Comparison of ENCODE assay signal across 11 cellular contexts in genomic region chr15:85932391-85932790, GRCh38.
"Had no signal": no experiment of that assay in that cellular context is flagged by ENCODE, and none has a peak within 500 bp of the region (broad histone marks: within the 10 kb centered on the region; RNA-seq: fewer than 3 reads in every experiment).

No MANE protein-coding gene starts in this region.

- H3K4me2 ChIP-seq: GM23338 had no signal

- H3K9ac ChIP-seq: GM23248 had no signal

- FAIRE-seq: H1, H54 had no signal

- H3K36me3 ChIP-seq: HAP-1 had no signal

- H2AFZ ChIP-seq: GM23248, GM23338 had no signal

- H3K4me1 ChIP-seq: HAP-1 had no signal

- H3K27ac ChIP-seq: GM23248 had no signal

- ATAC-seq: GM23338, HCT116 had no signal

- H3K9me3 ChIP-seq: HAP-1 had no signal

- H3K4me3 ChIP-seq: GM23248, GM23338, HAP-1 had no signal

- DNase-seq: GM23248, GOT3, H7, H9, HCEC 1CT, HFFc6 had no signal
